19 cellular contexts compared by ENCODE assay signal in genomic region chr3:74390121-74390870, GRCh38.
DNase-seq lines count a peak whose midpoint lies in the region; TF ChIP-seq lines count a peak whose summit lies in the region.
"Had no signal": no experiment of that assay in that cellular context is flagged by ENCODE, and none has a peak within 500 bp of the region (broad histone marks: within the 10 kb centered on the region; RNA-seq: fewer than 3 reads in every experiment).

No MANE protein-coding gene starts in this region.

- H3K23ac ChIP-seq in mesendoderm (ENCODE audit: low read length): no peak overlapping the region

- no peaks in the 10 kb centered on the region for H3K36me3 Mint-ChIP-seq in HFFc6 (ENCODE audit: low read depth)
- H3K36me3 Mint-ChIP-seq: CD8-positive, alpha-beta T cell; T-cell had no signal

- no peak overlapping the region for H2BK5ac ChIP-seq in mesendoderm (ENCODE audit: low read length)

- H3K56ac ChIP-seq in mesendoderm (ENCODE audit: low read length): no peak overlapping the region

- no peaks in the 10 kb centered on the region for H3K79me2 ChIP-seq in mesendoderm (ENCODE audit: control insufficient read depth, insufficient read depth, low read length)

- H3K27me3 ChIP-seq in mesendoderm (ENCODE audit: insufficient read depth, low read length, poor library complexity): no peaks in the 10 kb centered on the region
- H3K27me3 ChIP-seq: BE2C, MG63 had no signal

- H2BK15ac ChIP-seq in mesendoderm (replicated peaks; ENCODE audit: low read depth): no peak overlapping the region

- no peaks in the 10 kb centered on the region for H3K4me1 ChIP-seq in mesendoderm (ENCODE audit: control insufficient read depth, low read depth, low read length)
- H3K4me1 ChIP-seq: BE2C had no signal

- no peak overlapping the region for H3K9ac ChIP-seq in mesendoderm (ENCODE audit: low read length)

- H2BK120ac ChIP-seq in mesendoderm (ENCODE audit: low read depth, low read length): no peak overlapping the region

- no peak overlapping the region for H3K27ac ChIP-seq in mesendoderm (ENCODE audit: low read depth, low read length)
- H3K27ac ChIP-seq: RWPE1 had no signal

- H3K9me3 Mint-ChIP-seq in HFFc6: no peaks in the 10 kb centered on the region

- DNase-seq in D341Med (ENCODE audit: low spot score) (peak; percentile 60), HFFc6 (no peak), NCI-H82 treated with DMSO at 0.1 percent for 48 hours (lab: John Stamatoyannopoulos, UW; ENCODE audit: unreplicated experiment) (peak; percentile 85), mesendoderm (peak; percentile 13), retina (no peak), NCI-H2081 treated with DMSO at 0.1 percent for 48 hours (lab: John Stamatoyannopoulos, UW) (no peak), T-helper 9 cell (no peak), dermis blood vessel endothelial cell (no peak)
- DNase-seq: BE2C; CD8-positive, alpha-beta T cell; DMS 273 treated with DMSO at 0.1 percent for 48 hours; EL; MG63; NCI-H1092 treated with DMSO at 0.1 percent for 48 hours; NCI-H187; NCI-H510A; OCI-M1; T-cell had no signal

- no peak overlapping the region for H4K5ac ChIP-seq in mesendoderm (ENCODE audit: low read length)

- no peak overlapping the region for H3K4ac ChIP-seq in mesendoderm (ENCODE audit: low read depth, low read length)

- H3K4me3 Mint-ChIP-seq in HFFc6: no peak overlapping the region
- H3K4me3 Mint-ChIP-seq: CD8-positive, alpha-beta T cell; T-cell had no signal

- H3K18ac ChIP-seq in mesendoderm (ENCODE audit: low read length): no peak overlapping the region

- WGBS in mesendoderm (ENCODE audit: extremely low coverage, insufficient coverage, low lambda C conversion rate): no CpG with 5 or more reads among the region's 4 CpGs

- H3K4me1 Mint-ChIP-seq in HFFc6 (ENCODE audit: low read depth): peaks cover 30% of the 10 kb centered on the region
- H3K4me1 Mint-ChIP-seq: T-cell had no signal

- H3K27me3 Mint-ChIP-seq in HFFc6 (ENCODE audit: insufficient read depth): no peaks in the 10 kb centered on the region
- H3K27me3 Mint-ChIP-seq: T-cell had no signal

- H4K8ac ChIP-seq in mesendoderm (ENCODE audit: low read depth, low read length): no peak overlapping the region

- no peak overlapping the region for H2AK5ac ChIP-seq in mesendoderm (ENCODE audit: low read length)

- TF ChIP-seq CTCF in HFFc6 (IDR thresholded peaks at IDR 0.05): no peak

- no peaks in the 10 kb centered on the region for H3K36me3 ChIP-seq in mesendoderm (ENCODE audit: control insufficient read depth, insufficient read depth, low read length)
- H3K36me3 ChIP-seq: BE2C, MG63 had no signal

- H3K4me3 ChIP-seq in mesendoderm (ENCODE audit: low read length): no peak overlapping the region
- H3K4me3 ChIP-seq: MG63 had no signal

- no peaks in the 10 kb centered on the region for H3K79me1 ChIP-seq in mesendoderm (ENCODE audit: low read length)

- H3K27ac Mint-ChIP-seq in HFFc6: peak overlapping the region; percentile 13; the same call in 1 of the 2 replicates
- H3K27ac Mint-ChIP-seq: CD8-positive, alpha-beta T cell; T-cell had no signal

- H3K4me2 ChIP-seq in mesendoderm (ENCODE audit: low read length): no peak overlapping the region

Comparison
In these comparisons a context has a peak if more than half of its experiments do, and no peak if none do; other contexts are left out.
1. DNase-seq: peak in D341Med (single experiment), NCI-H82 treated with DMSO at 0.1 percent for 48 hours (single experiment) and mesendoderm (single experiment); none in HFFc6 (single experiment), retina (single experiment), NCI-H2081 treated with DMSO at 0.1 percent for 48 hours (single experiment), T-helper 9 cell (single experiment) and dermis blood vessel endothelial cell (single experiment).